In the genomic region with DNA sequence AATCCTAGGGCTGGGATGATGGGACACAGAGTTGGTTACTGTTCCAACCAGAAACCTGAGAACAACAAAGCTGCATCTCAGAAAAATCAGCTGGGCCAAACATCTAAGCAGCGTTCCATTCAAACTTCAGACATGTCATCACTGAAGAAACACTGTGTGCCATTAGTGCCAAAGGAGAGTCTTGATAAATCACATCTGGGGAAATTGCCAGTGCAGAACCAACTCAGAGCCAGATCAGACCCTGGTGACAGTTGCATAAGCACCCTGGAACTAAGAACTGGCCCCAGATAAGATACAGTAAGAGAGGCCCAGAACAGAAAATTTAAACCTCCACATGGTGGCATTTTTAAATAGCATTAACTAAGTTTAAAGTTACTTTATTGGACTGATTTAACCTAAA, we compare ENCODE assay signal across 21 cellular contexts.
DNase-seq lines count a peak whose midpoint lies in the region; ATAC-seq, FAIRE-seq and TF ChIP-seq lines count a peak whose summit lies in the region.
"Had no signal": no experiment of that assay in that cellular context is flagged by ENCODE, and none has a peak within 500 bp of the region (broad histone marks: within the 10 kb centered on the region; RNA-seq: fewer than 3 reads in every experiment).

No MANE protein-coding gene starts in this region.

- H3K4me1 ChIP-seq in hepatocyte (ENCODE audit: insufficient read depth), result no peaks in the 10 kb centered on the region
- H3K4me1 ChIP-seq: BLaER1, HAP-1, Peyer's patch had no signal

- no peak overlapping the region for H3K27ac ChIP-seq in hepatocyte
- H3K27ac ChIP-seq: BLaER1, KMS-11, Peyer's patch had no signal

- no peaks in the 10 kb centered on the region for H3K9me2 ChIP-seq in hepatocyte (replicated peaks; ENCODE audit: insufficient read depth)
- H3K9me2 ChIP-seq: SK-N-SH had no signal

- no peaks in the 10 kb centered on the region for H3K36me3 ChIP-seq in hepatocyte (replicated peaks; ENCODE audit: insufficient read depth, low read depth)
- H3K36me3 ChIP-seq: BLaER1, HAP-1, Peyer's patch had no signal

- ATAC-seq in Right ventricle myocardium superior (ENCODE audit: poor library complexity), result peak; percentile 60
- ATAC-seq in left ventricle myocardium superior, result no peak
- ATAC-seq: GM23338 had no signal

- H3K79me2 ChIP-seq in hepatocyte, result no peaks in the 10 kb centered on the region

- no peaks in the 10 kb centered on the region for H3K27me3 ChIP-seq in hepatocyte
- H3K27me3 ChIP-seq: BLaER1, Peyer's patch had no signal

- FAIRE-seq in HTR-8/SVneo (lab: Jason Lieb, UNC), result no peak
- FAIRE-seq: GM18507 had no signal

- DNase-seq in Right ventricle myocardium superior (no peak), left ventricle myocardium superior (no peak), NCI-H446 treated with DMSO at 0.1 percent for 48 hours (lab: John Stamatoyannopoulos, UW) (peak; percentile 82), fibroblast of mammary gland (ENCODE audit: low read depth) (peak; percentile 45), HTR-8/SVneo (ENCODE audit: insufficient read length, low spot score) (no peak), hepatocyte (ENCODE audit: low spot score) (no peak)
- no peak for DNase-seq in stimulated activated naive CD4-positive, alpha-beta T cell treated with Interleukin-2 at 50 U/mL for 16 hours (lab: John Stamatoyannopoulos, UW)
- DNase-seq: CD4-positive, CD25-positive, alpha-beta regulatory T cell; DMS153; HFFc6; MM.1S; NCI-H2029; NCI-H510A; NCI-H69; Peyer's patch; SK-N-SH had no signal

- no peaks in the 10 kb centered on the region for H4K20me1 ChIP-seq in hepatocyte (ENCODE audit: insufficient read depth, poor library complexity, severe bottlenecking)
- H4K20me1 ChIP-seq: BLaER1 had no signal

- H3K4me3 ChIP-seq in fibroblast of mammary gland (ENCODE audit: control insufficient read depth, low read depth, low read length) (no peak overlapping the region), hepatocyte (no peak overlapping the region)
- H3K4me3 ChIP-seq: BLaER1, GM23338, HAP-1, Peyer's patch had no signal

- WGBS in hepatocyte (ENCODE audit: low lambda C conversion rate, missing lambda C conversion rate), result 88% methylated on average over 1 of the region's 1 CpG

- intact Hi-C loops in Right ventricle myocardium superior (cut with DNase I), result no loop called here
- intact Hi-C loops in left ventricle myocardium superior (cut with micrococcal nuclease), result no loop called here

- no peak overlapping the region for H3K4me2 ChIP-seq in hepatocyte
- H3K4me2 ChIP-seq: BLaER1, GM23338, KMS-11, SK-N-SH had no signal

- TF ChIP-seq CTCF in fibroblast of mammary gland (conservative IDR thresholded peaks at IDR 0.05; ENCODE audit: control insufficient read depth, insufficient read depth, low read depth, low read length), result no peak
- no peak for TF ChIP-seq CTCF in hepatocyte (IDR thresholded peaks at IDR 0.05; ENCODE audit: poor library complexity)

- H2AFZ ChIP-seq in hepatocyte, result no peak overlapping the region
- H2AFZ ChIP-seq: GM23338 had no signal

- no peaks in the 10 kb centered on the region for H3K9me3 ChIP-seq in hepatocyte (ENCODE audit: low read depth)
- H3K9me3 ChIP-seq: BLaER1, HAP-1, Peyer's patch, SK-N-SH had no signal

Comparison
In these comparisons a context has a peak if more than half of its experiments do, and no peak if none do; other contexts are left out.
1. DNase-seq: peak in NCI-H446 treated with DMSO at 0.1 percent for 48 hours (single experiment) and fibroblast of mammary gland (single experiment); none in Right ventricle myocardium superior (single experiment), left ventricle myocardium superior (single experiment), HTR-8/SVneo (single experiment), hepatocyte (single experiment) and stimulated activated naive CD4-positive, alpha-beta T cell treated with Interleukin-2 at 50 U/mL for 16 hours (single experiment).